In the genomic region with DNA sequence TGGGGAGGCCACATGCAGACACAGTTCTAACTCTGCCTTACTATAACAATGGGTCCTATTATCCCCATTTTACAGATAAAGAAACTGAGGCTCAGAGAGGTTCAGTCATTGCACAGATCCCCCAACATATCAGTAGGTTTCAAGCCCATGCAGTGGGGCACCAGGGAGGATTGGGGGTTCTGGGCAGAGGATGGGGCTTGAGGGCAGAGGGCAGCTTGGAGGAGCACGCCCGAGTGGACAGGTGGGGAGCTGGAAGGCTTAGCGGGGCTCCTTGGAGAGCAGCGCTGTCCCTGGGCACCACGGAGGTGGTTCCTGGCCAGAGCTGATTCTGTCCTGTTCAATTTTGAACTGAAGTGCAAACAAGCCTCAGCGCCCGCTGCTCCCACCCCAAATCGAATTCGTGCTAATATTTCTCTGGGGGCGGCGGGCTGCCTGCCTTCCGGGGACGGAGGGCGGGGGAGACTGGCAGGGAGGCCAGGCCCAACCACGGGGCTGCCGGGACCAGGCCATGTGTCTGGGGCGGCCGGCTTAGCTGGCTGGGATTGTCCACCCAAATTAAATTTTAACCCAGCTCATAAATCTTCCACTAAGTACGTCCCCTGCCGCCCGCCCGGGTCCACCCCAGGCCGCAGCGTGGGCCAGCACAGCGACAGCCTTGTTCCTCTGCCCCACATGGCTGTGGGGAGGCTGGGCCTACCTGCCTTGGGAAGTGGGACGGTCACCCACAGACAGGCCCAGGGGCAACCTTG, we compare ENCODE assay signal across 2 cellular contexts.
TF ChIP-seq lines count a peak whose summit lies in the region.

No MANE protein-coding gene starts in this region.

TF ChIP-seq in A549, 52 proteins besides CTCF, POLR2A, EP300 and RAD21:
- TF ChIP-seq RNF2 (IDR thresholded peaks at IDR 0.05; ENCODE audit: borderline replicate concordance, low read depth) (no peak), HOXB5 (CRISPR knock-in tag; IDR thresholded peaks at IDR 0.05) (peak; percentile 78; the same call in 1 of the 2 replicates)

TF ChIP-seq in IMR-90, 13 proteins besides CTCF, POLR2A, EP300 and RAD21:
- TF ChIP-seq CEBPB (IDR thresholded peaks at IDR 0.05; ENCODE audit: low read depth, low read length) (no peak), MAFK (IDR thresholded peaks at IDR 0.05; ENCODE audit: low read depth, low read length) (no peak), MXI1 (IDR thresholded peaks at IDR 0.05; ENCODE audit: borderline replicate concordance, low read depth, low read length) (no peak), MAZ (IDR thresholded peaks at IDR 0.05; ENCODE audit: borderline replicate concordance, low read depth, low read length) (no peak), RFX5 (IDR thresholded peaks at IDR 0.05; ENCODE audit: low read depth, low read length) (no peak), CHD1 (IDR thresholded peaks at IDR 0.05; ENCODE audit: low read depth, low read length) (no peak), BHLHE40 (IDR thresholded peaks at IDR 0.05; ENCODE audit: low read depth, low read length) (no peak), NFE2L2 (IDR thresholded peaks at IDR 0.05; ENCODE audit: low read depth, low read length) (no peak), FOS (IDR thresholded peaks at IDR 0.05; ENCODE audit: low read depth, low read length) (no peak), RCOR1 (IDR thresholded peaks at IDR 0.05; ENCODE audit: insufficient replicate concordance, low read length) (no peak), SMC3 (IDR thresholded peaks at IDR 0.05; ENCODE audit: low read depth, low read length) (no peak)
- TF ChIP-seq, protein P1, sequence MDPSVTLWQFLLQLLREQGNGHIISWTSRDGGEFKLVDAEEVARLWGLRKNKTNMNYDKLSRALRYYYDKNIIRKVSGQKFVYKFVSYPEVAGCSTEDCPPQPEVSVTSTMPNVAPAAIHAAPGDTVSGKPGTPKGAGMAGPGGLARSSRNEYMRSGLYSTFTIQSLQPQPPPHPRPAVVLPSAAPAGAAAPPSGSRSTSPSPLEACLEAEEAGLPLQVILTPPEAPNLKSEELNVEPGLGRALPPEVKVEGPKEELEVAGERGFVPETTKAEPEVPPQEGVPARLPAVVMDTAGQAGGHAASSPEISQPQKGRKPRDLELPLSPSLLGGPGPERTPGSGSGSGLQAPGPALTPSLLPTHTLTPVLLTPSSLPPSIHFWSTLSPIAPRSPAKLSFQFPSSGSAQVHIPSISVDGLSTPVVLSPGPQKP (IDR thresholded peaks at IDR 0.05; ENCODE audit: borderline replicate concordance, low read depth, low read length) = no peak
- TF ChIP-seq, protein P2, sequence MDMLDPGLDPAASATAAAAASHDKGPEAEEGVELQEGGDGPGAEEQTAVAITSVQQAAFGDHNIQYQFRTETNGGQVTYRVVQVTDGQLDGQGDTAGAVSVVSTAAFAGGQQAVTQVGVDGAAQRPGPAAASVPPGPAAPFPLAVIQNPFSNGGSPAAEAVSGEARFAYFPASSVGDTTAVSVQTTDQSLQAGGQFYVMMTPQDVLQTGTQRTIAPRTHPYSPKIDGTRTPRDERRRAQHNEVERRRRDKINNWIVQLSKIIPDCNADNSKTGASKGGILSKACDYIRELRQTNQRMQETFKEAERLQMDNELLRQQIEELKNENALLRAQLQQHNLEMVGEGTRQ (IDR thresholded peaks at IDR 0.05; ENCODE audit: low read depth, low read length) = no peak
